20 cellular contexts compared by ENCODE assay signal in genomic region chr2:219282943-219283581, GRCh38. TPM values are rescaled to one million over a fixed set of nuclear protein-coding genes. Genes with fewer than 3 reads are reported as not detected.
A peak's percentile ranks its signal among the peaks of the same experiment; 100 is the strongest.
DNase-seq lines count a peak whose midpoint lies in the region; TF ChIP-seq lines count a peak whose summit lies in the region.
"Had no signal": no experiment of that assay in that cellular context is flagged by ENCODE, and none has a peak within 500 bp of the region (broad histone marks: within the 10 kb centered on the region; RNA-seq: fewer than 3 reads in every experiment).

No MANE protein-coding gene starts in this region.

- no peak for DNase-seq in activated naive CD4-positive, alpha-beta T cell treated with anti-CD3 and anti-CD28 coated beads, Interleukin-2, amount 10 ng/mL, durations not matched to agents 7 days and 5 days
- no peak for DNase-seq in activated naive CD4-positive, alpha-beta T cell treated with anti-CD3 and anti-CD28 coated beads, Interleukin-2, amount 50 U/mL, for 16 hours
- DNase-seq in RWPE1 (ENCODE audit: low spot score) (no peak), glutamatergic neuron (no peak), testis (no peak), iPS-NIHi11 (ENCODE audit: low spot score) (no peak), esophagus squamous epithelium (lab: John Stamatoyannopoulos, UW) (no peak)
- DNase-seq: HCEC 1CT; left cardiac atrium; NCI-H345; NK-92 treated with Interleukin-12 subunit alpha and Interleukin-12 subunit beta, amount 100 ng/mL, for 24 hours; small intestine; SW 1271 had no signal

- H3K4me1 ChIP-seq in testis = peaks cover 26% of the 10 kb centered on the region
- peaks cover 39 to 82% (median 46%) of the 10 kb centered on the region in 3 donors for H3K4me1 ChIP-seq in esophagus squamous epithelium

- intact Hi-C loops in testis (cut with DNase I; ENCODE audit: low total_unique reads) (no loop called here), esophagus squamous epithelium (cut with DNase I) (no loop called here)

- peak overlapping the region; percentile 98 for H3K27ac ChIP-seq in RWPE1
- H3K27ac ChIP-seq in temporal lobe (ENCODE audit: low read depth, low read length) = peak overlapping the region; percentile 100
- no peak overlapping the region for H3K27ac ChIP-seq in testis
- no peak overlapping the region for H3K27ac ChIP-seq in esophagus squamous epithelium

- H3K36me3 ChIP-seq in testis (ENCODE audit: low read depth, missing control alignments) (no peaks in the 10 kb centered on the region), esophagus squamous epithelium (peaks cover 0 to 57% (median 6%) of the 10 kb centered on the region in 3 donors)

- H3K9me3 Mint-ChIP-seq in activated naive CD4-positive, alpha-beta T cell treated with anti-CD3 and anti-CD28 coated beads, Interleukin-2, amount 10 ng/mL, durations not matched to agents 7 days and 5 days = no peaks in the 10 kb centered on the region
- H3K9me3 Mint-ChIP-seq in glutamatergic neuron (ENCODE audit: unreplicated experiment) = peaks cover 11% of the 10 kb centered on the region

- no peak for TF ChIP-seq POLR2A in testis (IDR thresholded peaks at IDR 0.05)
- TF ChIP-seq POLR2A in esophagus squamous epithelium (IDR thresholded peaks at IDR 0.05) = no peak

- peaks cover 32% of the 10 kb centered on the region for H3K4me1 Mint-ChIP-seq in activated naive CD4-positive, alpha-beta T cell treated with anti-CD3 and anti-CD28 coated beads, Interleukin-2, amount 10 ng/mL, durations not matched to agents 7 days and 5 days
- H3K4me1 Mint-ChIP-seq in glutamatergic neuron (ENCODE audit: low read depth, unreplicated experiment) = peaks cover 34% of the 10 kb centered on the region

- no peak overlapping the region for H3K4me3 ChIP-seq in testis
- no peak overlapping the region for H3K4me3 ChIP-seq in esophagus squamous epithelium

- H3K27me3 ChIP-seq in testis (no peaks in the 10 kb centered on the region), esophagus squamous epithelium (no peaks in the 10 kb centered on the region)

- POLR2A ChIA-PET in RWPE1 (lab: Yijun Ruan, JAX; ENCODE audit: low non-redundant PET) = no interaction called here

- TF ChIP-seq CTCF in RWPE1 (conservative IDR thresholded peaks at IDR 0.05; ENCODE audit: low read depth) (no peak), glutamatergic neuron (IDR thresholded peaks at IDR 0.05; ENCODE audit: partially characterized antibody, unreplicated experiment) (no peak), testis (IDR thresholded peaks at IDR 0.05) (no peak), esophagus squamous epithelium (IDR thresholded peaks at IDR 0.05) (no peak)

- CTCF ChIA-PET in activated naive CD4-positive, alpha-beta T cell treated with anti-CD3 and anti-CD28 coated beads, Interleukin-2, amount 10 ng/mL, durations not matched to agents 7 days and 5 days (lab: Charles Lee) = interaction anchor here (14.8 kb wide), 1 partner anchor 12 kb away, joined by 267 read pairs; no protein-coding TSS in a partner anchor
- CTCF ChIA-PET in RWPE1 (lab: Yijun Ruan, JAX) = interaction anchor here (6.4 kb wide), 1 partner anchor 11 kb away, joined by 62 read pairs; no protein-coding TSS in a partner anchor

- WGBS in testis, 2 donors = 83 to 89% methylated on average over 13 to 17 of the region's 17 CpGs
- whole genome bisulfite sequencing in esophagus squamous epithelium, 2 donors = 90 to 93% methylated on average over 13 to 15 of the region's 17 CpGs

- no peaks in the 10 kb centered on the region for H3K27me3 Mint-ChIP-seq in activated naive CD4-positive, alpha-beta T cell treated with anti-CD3 and anti-CD28 coated beads, Interleukin-2, amount 10 ng/mL, durations not matched to agents 7 days and 5 days
- peaks cover 3% of the 10 kb centered on the region for H3K27me3 Mint-ChIP-seq in glutamatergic neuron (ENCODE audit: unreplicated experiment)

- H3K27ac Mint-ChIP-seq in activated naive CD4-positive, alpha-beta T cell treated with anti-CD3 and anti-CD28 coated beads, Interleukin-2, amount 10 ng/mL, durations not matched to agents 7 days and 5 days = peak overlapping the region; percentile 38
- H3K27ac Mint-ChIP-seq in glutamatergic neuron (ENCODE audit: unreplicated experiment) = peak overlapping the region; percentile 19

- H3K9me3 ChIP-seq in testis (no peaks in the 10 kb centered on the region), esophagus squamous epithelium (no peaks in the 10 kb centered on the region)

- peaks cover 31% of the 10 kb centered on the region for H3K36me3 Mint-ChIP-seq in activated naive CD4-positive, alpha-beta T cell treated with anti-CD3 and anti-CD28 coated beads, Interleukin-2, amount 10 ng/mL, durations not matched to agents 7 days and 5 days
- no peaks in the 10 kb centered on the region for H3K36me3 Mint-ChIP-seq in glutamatergic neuron (ENCODE audit: unreplicated experiment)

- no peak overlapping the region for H3K4me3 Mint-ChIP-seq in activated naive CD4-positive, alpha-beta T cell treated with anti-CD3 and anti-CD28 coated beads, Interleukin-2, amount 10 ng/mL, durations not matched to agents 7 days and 5 days
- peak overlapping the region; percentile 53 for H3K4me3 Mint-ChIP-seq in glutamatergic neuron (ENCODE audit: unreplicated experiment)

RNA-seq across cellular contexts. Expression of gene DNAJB2, which starts 3.9 kb away (rescaled TPM):
- total RNA-seq in glutamatergic neuron (ENCODE audit: unreplicated experiment) (124 TPM), temporal lobe (81.1 TPM), testis (100 to 1,000 TPM; 139 to 149 TPM), esophagus squamous epithelium (10 to 100 TPM; 30.3 to 72.6 (median 35.1) TPM)
- polyA plus RNA-seq in testis (ENCODE audit: insufficient read depth, low read depth, low replicate concordance) = 152 TPM

RNA-seq across cellular contexts. Expression of gene PTPRN, which starts 26.1 kb away (rescaled TPM):
- total RNA-seq in glutamatergic neuron (ENCODE audit: unreplicated experiment) (104 TPM), temporal lobe (32.7 TPM), testis (1 to 10 TPM; 3.5 to 6.0 TPM), esophagus squamous epithelium (not detected)
- 1.7 TPM for polyA plus RNA-seq in testis (ENCODE audit: insufficient read depth, low read depth, low replicate concordance)
- total RNA-seq: HT-29, left cardiac atrium had no signal

RNA-seq across cellular contexts. Expression of gene TUBA4A, which starts 29.3 kb away (rescaled TPM):
- 27.5 TPM for total RNA-seq in glutamatergic neuron (ENCODE audit: unreplicated experiment)
- 2.5 TPM for total RNA-seq in temporal lobe
- total RNA-seq in testis = 10 to 100 TPM; 27.0 to 47.6 TPM
- 90.0 TPM for polyA plus RNA-seq in testis (ENCODE audit: insufficient read depth, low read depth, low replicate concordance)
- total RNA-seq in esophagus squamous epithelium = 100 to 1,000 TPM; 104 to 258 (median 169) TPM

RNA-seq across cellular contexts. Expression of gene TUBA4B, which starts 30.0 kb away (rescaled TPM):
- not detected for total RNA-seq in glutamatergic neuron (ENCODE audit: unreplicated experiment)
- not detected for total RNA-seq in temporal lobe
- under 1 TPM in 1 of 2 donors, not detected in 1; 0.25 TPM for total RNA-seq in testis
- polyA plus RNA-seq in testis (ENCODE audit: insufficient read depth, low read depth, low replicate concordance) = 1.6 TPM
- not detected for total RNA-seq in esophagus squamous epithelium
- total RNA-seq: HT-29, left cardiac atrium, mononuclear cell, osteocyte, urinary bladder had no signal
- polyA plus RNA-seq: adipose tissue, AG04450, urinary bladder had no signal

RNA-seq across cellular contexts. Expression of gene STK16, which starts 37.8 kb away (rescaled TPM):
- total RNA-seq in glutamatergic neuron (ENCODE audit: unreplicated experiment) = 32.2 TPM
- 13.0 TPM for total RNA-seq in temporal lobe
- 10 to 100 TPM; 29.1 to 32.6 TPM for total RNA-seq in testis
- 63.0 TPM for polyA plus RNA-seq in testis (ENCODE audit: insufficient read depth, low read depth, low replicate concordance)
- total RNA-seq in esophagus squamous epithelium = 10 to 100 TPM in 3 of 4 donors, 1 to 10 TPM in 1; 8.6 to 27.4 (median 19.3) TPM

Comparison
In these comparisons a context has a peak if more than half of its experiments do, and no peak if none do; other contexts are left out.
1. H3K27ac ChIP-seq: peak in RWPE1 (single experiment) and temporal lobe (single experiment); none in testis (0 of 2) and esophagus squamous epithelium (0 of 4).
2. RNA of gene PTPRN, which starts 26.1 kb away (total RNA-seq): 104 TPM in glutamatergic neuron (single experiment), 32.7 TPM in temporal lobe (single experiment) and 3.5 to 6.0 TPM in testis; not detected in esophagus squamous epithelium; every median in the first group is over 4 times any median in the second.